18 cellular contexts compared by ENCODE assay signal in the genomic region with DNA sequence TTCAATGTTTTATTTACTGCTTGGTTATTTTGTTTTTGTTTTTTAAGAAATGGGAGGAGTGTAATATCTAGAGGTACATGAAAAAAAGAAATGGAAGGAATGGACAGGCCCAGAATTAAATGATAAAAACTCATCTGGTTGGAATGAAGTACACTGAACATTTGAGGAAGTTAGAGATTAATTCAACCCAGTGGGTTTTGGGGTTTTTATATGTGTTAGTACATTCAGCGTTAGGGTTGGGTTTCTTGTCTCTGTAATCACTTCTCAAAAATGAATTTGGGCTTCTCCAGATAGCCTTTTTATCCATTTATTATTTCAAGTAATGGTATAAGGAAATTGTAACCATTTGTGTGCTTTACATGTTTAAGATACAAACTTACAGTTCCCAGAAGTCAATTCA. TPM values are rescaled to one million over a fixed set of nuclear protein-coding genes. Genes with fewer than 3 reads are reported as not detected.
A peak's percentile ranks its signal among the peaks of the same experiment; 100 is the strongest.
DNase-seq lines count a peak whose midpoint lies in the region; ATAC-seq lines count a peak whose summit lies in the region.
"Had no signal": no experiment of that assay in that cellular context is flagged by ENCODE, and none has a peak within 500 bp of the region (broad histone marks: within the 10 kb centered on the region; RNA-seq: fewer than 3 reads in every experiment).

No MANE protein-coding gene starts in this region.

- peaks cover 7% of the 10 kb centered on the region; the same call in 1 of the 2 replicates for H3K4me1 ChIP-seq in HAP-1

- no peak overlapping the region for H3K4me3 ChIP-seq in HAP-1
- H3K4me3 ChIP-seq: esophagus muscularis mucosa had no signal

- peaks cover 7% of the 10 kb centered on the region for H3K36me3 Mint-ChIP-seq in activated naive CD4-positive, alpha-beta T cell treated with anti-CD3 and anti-CD28 coated beads, Interleukin-2, amount 50 U/mL, for 24 hours
- H3K36me3 Mint-ChIP-seq in T-helper 17 cell (ENCODE audit: low read depth), result no peaks in the 10 kb centered on the region
- peaks cover 8% of the 10 kb centered on the region for H3K36me3 Mint-ChIP-seq in central memory CD8-positive, alpha-beta T cell (ENCODE audit: insufficient read depth)

- no peak overlapping the region for H3K4me3 Mint-ChIP-seq in activated naive CD4-positive, alpha-beta T cell treated with anti-CD3 and anti-CD28 coated beads, Interleukin-2, amount 50 U/mL, for 24 hours
- no peak overlapping the region for H3K4me3 Mint-ChIP-seq in T-helper 17 cell
- H3K4me3 Mint-ChIP-seq in central memory CD8-positive, alpha-beta T cell, result no peak overlapping the region
- H3K4me3 Mint-ChIP-seq: activated naive CD4-positive, alpha-beta T cell treated with anti-CD3 and anti-CD28 coated beads, Interleukin-2, amount 10 ng/mL, durations not matched to agents 7 days and 5 days had no signal

- peaks cover 50% of the 10 kb centered on the region for H3K4me1 Mint-ChIP-seq in activated naive CD4-positive, alpha-beta T cell treated with anti-CD3 and anti-CD28 coated beads, Interleukin-2, amount 50 U/mL, for 24 hours
- H3K4me1 Mint-ChIP-seq in T-helper 17 cell, result peaks cover 23% of the 10 kb centered on the region
- peaks cover 28% of the 10 kb centered on the region for H3K4me1 Mint-ChIP-seq in central memory CD8-positive, alpha-beta T cell

- H3K27ac Mint-ChIP-seq in activated naive CD4-positive, alpha-beta T cell treated with anti-CD3 and anti-CD28 coated beads, Interleukin-2, amount 50 U/mL, for 24 hours, result peak overlapping the region; percentile 93
- peak overlapping the region; percentile 62 for H3K27ac Mint-ChIP-seq in T-helper 17 cell
- H3K27ac Mint-ChIP-seq in central memory CD8-positive, alpha-beta T cell (ENCODE audit: low read depth), result peak overlapping the region; percentile 91
- H3K27ac Mint-ChIP-seq: activated naive CD4-positive, alpha-beta T cell treated with anti-CD3 and anti-CD28 coated beads, Interleukin-2, amount 10 ng/mL, durations not matched to agents 7 days and 5 days had no signal

- in situ Hi-C loops in HAP-1 (cut with MboI; ENCODE audit: low sequenced_read_pairs), result no loop called here

- H3K27me3 ChIP-seq in HAP-1 (ENCODE audit: low read depth), result no peaks in the 10 kb centered on the region
- H3K27me3 ChIP-seq: esophagus muscularis mucosa had no signal

- H3K9me3 ChIP-seq in T-helper 17 cell (ENCODE audit: control insufficient read depth, low read length, poor library complexity, severe bottlenecking), result no peaks in the 10 kb centered on the region
- H3K9me3 ChIP-seq in HAP-1, result no peaks in the 10 kb centered on the region
- H3K9me3 ChIP-seq: esophagus muscularis mucosa had no signal

- no peak for ATAC-seq in T-helper 17 cell
- no peak for ATAC-seq in central memory CD8-positive, alpha-beta T cell (replicated peaks; ENCODE audit: extremely low read depth, poor library complexity, severe bottlenecking)
- ATAC-seq: sciatic nerve had no signal

- DNase-seq in activated naive CD4-positive, alpha-beta T cell (lab: John Stamatoyannopoulos, UW), result no peak
- no peak for DNase-seq in T-helper 17 cell
- no peak for DNase-seq in central memory CD8-positive, alpha-beta T cell (ENCODE audit: low spot score in 2 of 2)
- no peak for DNase-seq in amniotic stem cell (lab: John Stamatoyannopoulos, UW)
- DNase-seq in activated CD8-positive, alpha-beta memory T cell treated with anti-CD3 and anti-CD28 coated beads, Interleukin-2, amount 50 U/mL, for 48 hours, result no peak
- DNase-seq in HAP-1 (ENCODE audit: low spot score in 2 of 2), result no peak
- no peak for DNase-seq in epidermal melanocyte (ENCODE audit: insufficient read length, low spot score)
- DNase-seq: activated CD4-positive, alpha-beta T cell treated with anti-CD3 and anti-CD28 coated beads for 48 hours; activated naive CD4-positive, alpha-beta T cell treated with anti-CD3 and anti-CD28 coated beads, Interleukin-2, amount 10 ng/mL, durations not matched to agents 7 days and 5 days; DMS53; effector CD4-positive, alpha-beta T cell; hippocampal formation; IMR-90; NCI-H2171 treated with DMSO at 0.1 percent for 48 hours; stimulated activated CD4-positive, alpha-beta T cell treated with anti-CD3 and anti-CD28 coated beads, Interleukin-15, amount 100 ng/mL, for 24 hours had no signal

- no peaks in the 10 kb centered on the region for H3K36me3 ChIP-seq in HAP-1 (replicated peaks)

- no peaks in the 10 kb centered on the region for H3K27me3 Mint-ChIP-seq in activated naive CD4-positive, alpha-beta T cell treated with anti-CD3 and anti-CD28 coated beads, Interleukin-2, amount 50 U/mL, for 24 hours
- H3K27me3 Mint-ChIP-seq in T-helper 17 cell, result no peaks in the 10 kb centered on the region
- no peaks in the 10 kb centered on the region for H3K27me3 Mint-ChIP-seq in central memory CD8-positive, alpha-beta T cell
- H3K27me3 Mint-ChIP-seq: activated naive CD4-positive, alpha-beta T cell treated with anti-CD3 and anti-CD28 coated beads, Interleukin-2, amount 10 ng/mL, durations not matched to agents 7 days and 5 days had no signal

- no peaks in the 10 kb centered on the region for H3K9me3 Mint-ChIP-seq in activated naive CD4-positive, alpha-beta T cell treated with anti-CD3 and anti-CD28 coated beads, Interleukin-2, amount 50 U/mL, for 24 hours
- no peaks in the 10 kb centered on the region for H3K9me3 Mint-ChIP-seq in central memory CD8-positive, alpha-beta T cell
- H3K9me3 Mint-ChIP-seq: activated naive CD4-positive, alpha-beta T cell treated with anti-CD3 and anti-CD28 coated beads, Interleukin-2, amount 10 ng/mL, durations not matched to agents 7 days and 5 days had no signal

RNA-seq across cellular contexts. Expression of a gene that starts 19.5 kb away (rescaled TPM):
- 10 to 100 TPM; 39.2 to 42.4 TPM for total RNA-seq in T-helper 17 cell

RNA-seq across cellular contexts. Expression of a gene that starts 56.6 kb away (rescaled TPM):
- 100 to 1,000 TPM; 251 to 319 TPM for total RNA-seq in T-helper 17 cell
